In the genomic region with DNA sequence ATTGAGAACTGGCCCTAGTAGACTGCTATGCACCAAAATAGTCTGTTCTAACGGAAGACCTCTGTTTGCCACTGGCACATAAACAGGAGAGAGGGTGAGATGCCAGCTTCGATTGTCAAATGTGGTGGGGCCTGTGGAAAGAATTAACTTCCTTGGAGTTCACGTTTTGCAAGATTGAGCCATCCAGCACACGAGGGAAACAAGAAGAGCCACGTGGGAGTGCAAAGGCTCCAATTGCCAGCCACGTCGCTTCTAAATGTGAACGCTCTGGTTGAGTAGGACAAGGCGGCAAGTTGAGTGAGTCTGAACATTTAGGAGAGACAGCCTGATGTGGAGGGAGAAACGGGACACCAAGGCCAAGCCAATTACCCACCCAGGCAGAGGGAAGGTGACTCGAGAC, we compare ENCODE assay signal across 34 cellular contexts.
"Had no signal": no experiment of that assay in that cellular context is flagged by ENCODE, and none has a peak within 500 bp of the region (broad histone marks: within the 10 kb centered on the region; RNA-seq: fewer than 3 reads in every experiment).

No MANE protein-coding gene starts in this region.

- H3K27me3 ChIP-seq: MG63 had no signal

- H3K36me3 ChIP-seq: MG63 had no signal

- H3K4me3 ChIP-seq: MG63 had no signal

- H3K9me3 ChIP-seq: MG63 had no signal

- H3K27ac ChIP-seq: KMS-11 had no signal

- DNase-seq: Karpas-422, Kasumi-1, MG63, MM.1S, MV-4-11, NCI-H1048, NCI-H1092, NCI-H1092 treated with DMSO at 0.1 percent for 48 hours, NCI-H1105, NCI-H1105 treated with DMSO at 0.1 percent for 48 hours, NCI-H1417, NCI-H1417 treated with DMSO at 0.1 percent for 48 hours, NCI-H1436, NCI-H1436 treated with DMSO at 0.1 percent for 48 hours, NCI-H146, NCI-H1694, NCI-H187, NCI-H187 treated with DMSO at 0.1 percent for 48 hours, NCI-H1930, NCI-H2029, NCI-H2029 treated with DMSO at 0.1 percent for 48 hours, NCI-H2081, NCI-H2081 treated with DMSO at 0.1 percent for 48 hours, NCI-H2107, NCI-H2171, NCI-H2171 treated with DMSO at 0.1 percent for 48 hours, NCI-H2227 treated with DMSO at 0.1 percent for 48 hours, NCI-H226, NCI-H345, NCI-H446, NCI-H446 treated with DMSO at 0.1 percent for 48 hours, NCI-H510A, NCI-H510A treated with DMSO at 0.1 percent for 48 hours had no signal

- H3K9ac ChIP-seq: KMS-11 had no signal

- H3K4me2 ChIP-seq: KMS-11 had no signal
